In the genomic region with DNA sequence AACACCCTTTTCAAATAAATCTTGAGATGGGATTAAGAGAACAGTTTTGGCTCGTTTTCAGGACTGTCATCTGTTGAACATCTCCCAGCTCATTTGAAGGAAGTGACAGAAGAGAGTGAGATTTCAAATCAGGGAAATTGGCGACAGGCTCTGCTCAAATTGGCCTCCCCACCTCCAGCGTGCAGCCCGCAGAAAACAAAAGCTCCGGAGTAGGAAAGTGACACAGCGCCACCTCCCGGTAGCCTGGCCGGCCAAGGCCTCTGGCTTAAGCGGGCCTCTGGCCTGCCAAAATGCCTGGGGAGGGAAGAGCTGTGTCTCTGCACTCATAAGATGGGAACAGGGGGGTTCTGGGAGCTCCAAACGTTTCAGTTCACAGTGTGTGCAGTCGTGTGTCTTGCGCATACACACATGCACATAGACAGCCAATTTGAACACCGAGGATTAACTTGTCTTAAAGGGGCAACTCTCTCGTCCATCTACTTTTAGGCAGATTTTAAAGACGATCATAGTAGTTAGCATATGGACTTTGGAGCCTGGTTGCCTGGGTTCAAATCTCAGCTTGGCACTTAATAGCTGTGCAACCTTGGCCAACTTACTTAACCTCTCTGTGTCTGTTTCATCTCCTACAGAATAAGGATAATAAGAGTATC, we compare ENCODE assay signal across 8 cellular contexts.
DNase-seq lines count a peak whose midpoint lies in the region; ATAC-seq, FAIRE-seq and TF ChIP-seq lines count a peak whose summit lies in the region.

No MANE protein-coding gene starts in this region.

- H3K27me3 ChIP-seq in ACC112 (ENCODE audit: insufficient read depth, low read length) (peaks cover 32% of the 10 kb centered on the region; the same call in 1 of the 2 replicates), foreskin keratinocyte (no peaks in the 10 kb centered on the region)

- H3K79me2 ChIP-seq in ACC112 (ENCODE audit: control insufficient read depth, insufficient read depth, low read length, unreplicated experiment): no peaks in the 10 kb centered on the region

- peak overlapping the region; percentile 80 for H2AFZ ChIP-seq in ACC112 (ENCODE audit: low read length, unreplicated experiment)

- H3K4me1 Mint-ChIP-seq in activated T-helper 1 cell treated with anti-CD3 and anti-CD28 coated beads, Interleukin-12 subunit alpha, Interleukin-12 subunit beta, Interleukin-2, Interleukin-4 antibody, amounts not matched to agents 30 ng/mL and 10 ng/mL and 1 ng/mL, durations not matched to agents 14 hours and 24 hours and 36 hours (ENCODE audit: low read depth): peaks cover 5% of the 10 kb centered on the region

- FAIRE-seq in GM18507 (lab: Jason Lieb, UNC): peak; percentile 66
- no peak for FAIRE-seq in urothelium cell line (lab: Jason Lieb, UNC)

- no peak overlapping the region for H3K4me3 Mint-ChIP-seq in activated T-helper 1 cell treated with anti-CD3 and anti-CD28 coated beads, Interleukin-12 subunit alpha, Interleukin-12 subunit beta, Interleukin-2, Interleukin-4 antibody, amounts not matched to agents 30 ng/mL and 10 ng/mL and 1 ng/mL, durations not matched to agents 14 hours and 24 hours and 36 hours

- peaks cover 10% of the 10 kb centered on the region for H3K27me3 Mint-ChIP-seq in activated T-helper 1 cell treated with anti-CD3 and anti-CD28 coated beads, Interleukin-12 subunit alpha, Interleukin-12 subunit beta, Interleukin-2, Interleukin-4 antibody, amounts not matched to agents 30 ng/mL and 10 ng/mL and 1 ng/mL, durations not matched to agents 14 hours and 24 hours and 36 hours (ENCODE audit: insufficient read depth)

- H3K4me3 ChIP-seq in ACC112 (ENCODE audit: low read depth, low read length): no peak overlapping the region

- no peak overlapping the region for H3K27ac Mint-ChIP-seq in activated T-helper 1 cell treated with anti-CD3 and anti-CD28 coated beads, Interleukin-12 subunit alpha, Interleukin-12 subunit beta, Interleukin-2, Interleukin-4 antibody, amounts not matched to agents 30 ng/mL and 10 ng/mL and 1 ng/mL, durations not matched to agents 14 hours and 24 hours and 36 hours

- no peaks in the 10 kb centered on the region for H3K36me3 Mint-ChIP-seq in activated T-helper 1 cell treated with anti-CD3 and anti-CD28 coated beads, Interleukin-12 subunit alpha, Interleukin-12 subunit beta, Interleukin-2, Interleukin-4 antibody, amounts not matched to agents 30 ng/mL and 10 ng/mL and 1 ng/mL, durations not matched to agents 14 hours and 24 hours and 36 hours (ENCODE audit: low read depth)

- intact Hi-C loops in activated T-helper 1 cell treated with anti-CD3 and anti-CD28 coated beads, Interleukin-12 subunit alpha, Interleukin-12 subunit beta, Interleukin-2, Interleukin-4 antibody, amounts not matched to agents 30 ng/mL and 10 ng/mL and 1 ng/mL, durations not matched to agents 14 hours and 24 hours and 36 hours (cut with micrococcal nuclease): loop anchor here (1.0 to 10.0 kb wide), 6 partner anchors 131 to 851 kb away; a partner anchor contains a TSS

- TF ChIP-seq CTCF in foreskin keratinocyte (conservative IDR thresholded peaks at IDR 0.05): peak; percentile 77

- H3K4me1 ChIP-seq in ACC112 (ENCODE audit: control insufficient read depth, insufficient read depth, low read length, unreplicated experiment) (no peaks in the 10 kb centered on the region), foreskin keratinocyte (no peaks in the 10 kb centered on the region)

- ATAC-seq in HG02884 (IDR thresholded peaks at IDR 0.05; ENCODE audit: unreplicated experiment) (peak; percentile 75), foreskin keratinocyte (peak; percentile 65)

- H3K27ac ChIP-seq in ACC112 (ENCODE audit: low read depth, low read length) (no peak overlapping the region), foreskin keratinocyte (no peak overlapping the region)

- H3K36me3 ChIP-seq in ACC112 (ENCODE audit: insufficient read depth, low read length): no peaks in the 10 kb centered on the region

- DNase-seq in GM18507 (ENCODE audit: extremely low spot score, insufficient read length, low read depth): peak; percentile 50
- DNase-seq in NCI-H69 (lab: John Stamatoyannopoulos, UW): peak; percentile 82
- peak; percentile 63 for DNase-seq in activated T-helper 1 cell treated with anti-CD3 and anti-CD28 coated beads, Interleukin-12 subunit alpha, Interleukin-12 subunit beta, Interleukin-2, Interleukin-4 antibody, amounts not matched to agents 30 ng/mL and 10 ng/mL and 1 ng/mL, durations not matched to agents 14 hours and 24 hours and 36 hours (ENCODE audit: low spot score)
- DNase-seq in foreskin keratinocyte: peak in 1 of 2 donors; percentile 30
- DNase-seq in occipital lobe (lab: John Stamatoyannopoulos, UW): peak; percentile 21
- DNase-seq in urothelium cell line (ENCODE audit: low spot score): peak; percentile 73

- no peaks in the 10 kb centered on the region for H3K9me3 Mint-ChIP-seq in activated T-helper 1 cell treated with anti-CD3 and anti-CD28 coated beads, Interleukin-12 subunit alpha, Interleukin-12 subunit beta, Interleukin-2, Interleukin-4 antibody, amounts not matched to agents 30 ng/mL and 10 ng/mL and 1 ng/mL, durations not matched to agents 14 hours and 24 hours and 36 hours
